ENCODE assay signal across 8 cellular contexts in the genomic region with DNA sequence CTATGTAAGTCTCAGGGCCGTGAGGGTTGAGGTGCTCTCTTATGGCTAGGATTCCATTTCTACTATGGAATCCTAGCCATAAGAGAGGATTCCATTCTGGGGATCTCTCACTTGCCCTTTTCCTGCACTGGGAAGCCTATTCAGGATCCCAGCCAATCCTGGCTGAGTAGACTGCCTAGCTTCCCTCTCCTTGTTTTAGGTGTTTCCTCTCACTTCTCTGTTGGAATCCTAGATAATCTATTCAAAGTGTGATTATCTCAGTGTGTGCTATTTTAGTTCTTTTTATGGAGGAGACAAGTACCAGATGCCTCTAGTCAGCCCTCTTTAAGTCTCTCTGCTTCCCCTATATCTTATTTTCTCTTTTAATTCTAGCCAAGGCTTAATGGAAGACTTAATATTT. TPM values are rescaled to one million over a fixed set of nuclear protein-coding genes. Genes with fewer than 3 reads are reported as not detected.
"Had no signal": no experiment of that assay in that cellular context is flagged by ENCODE, and none has a peak within 500 bp of the region (broad histone marks: within the 10 kb centered on the region; RNA-seq: fewer than 3 reads in every experiment).

No MANE protein-coding gene starts in this region.

- H2AFZ ChIP-seq: GM23338 had no signal

- H3K4me3 ChIP-seq: GM23338 had no signal

- DNase-seq: H9, HCEC 1CT, KBM-7 had no signal

- H3K27ac Mint-ChIP-seq: GM23338, H9 had no signal

- H3K4me1 Mint-ChIP-seq: GM23338, IgD-negative memory B cell had no signal

- H3K4me2 ChIP-seq: GM23338 had no signal

- ATAC-seq: GM23338, HepG2 had no signal

- H3K4me3 Mint-ChIP-seq: GM23338, H9, IgD-negative memory B cell had no signal

- H3K27ac ChIP-seq: HL-60 had no signal

RNA-seq across cellular contexts. Expression of a gene that starts 34.4 kb away (rescaled TPM):
- total RNA-seq: HepG2, HT1080 had no signal
- polyA plus RNA-seq: HepG2, IgD-negative memory B cell had no signal
